Comparison of ENCODE assay signal across 8 cellular contexts in the genomic region with DNA sequence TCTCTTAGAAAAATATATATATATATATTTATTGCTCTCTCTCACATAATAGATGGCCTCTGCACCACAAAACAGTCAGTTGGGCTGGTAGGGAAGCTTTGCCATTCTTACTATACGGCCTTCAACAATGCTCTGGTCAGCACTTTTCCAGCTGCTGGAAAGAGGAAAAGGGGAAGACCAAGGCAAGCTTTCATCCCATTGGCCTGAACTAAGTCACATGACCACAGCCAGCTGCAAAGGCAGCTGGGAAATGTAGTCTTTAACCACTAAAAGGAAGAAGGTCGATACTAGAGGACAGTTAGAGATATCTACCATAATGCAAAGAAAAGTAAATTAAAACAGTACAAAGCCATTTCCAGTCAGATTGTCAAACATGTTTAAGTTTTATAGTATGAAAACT. TPM values are rescaled to one million over a fixed set of nuclear protein-coding genes. Genes with fewer than 3 reads are reported as not detected.
DNase-seq lines count a peak whose midpoint lies in the region; ATAC-seq, FAIRE-seq and TF ChIP-seq lines count a peak whose summit lies in the region.

No MANE protein-coding gene starts in this region.

- H3K4me3 ChIP-seq in HCT116 (replicated peaks in 1 of 2; ENCODE audit: low read depth in 1 of 2, low read length in 2 of 2) (no peak overlapping the region), transverse colon (no peak overlapping the region)

- H3K9ac ChIP-seq in HCT116 (ENCODE audit: low read length): no peak overlapping the region

- H3K4me1 ChIP-seq in HCT116 (ENCODE audit: control insufficient read depth in 1 of 2, insufficient read depth in 2 of 2, low read length in 2 of 2) (peaks cover 0 to 5% of the 10 kb centered on the region in 2 experiments; a peak in 1 of 4 replicates), transverse colon (no peaks in the 10 kb centered on the region)

- TF ChIP-seq EP300 in transverse colon (IDR thresholded peaks at IDR 0.05; ENCODE audit: low read depth): no peak

- H3K27ac ChIP-seq in HCT116 (ENCODE audit: low read depth, low read length) (no peak overlapping the region), transverse colon (no peak overlapping the region)

- peaks cover 6% of the 10 kb centered on the region for H3K27me3 ChIP-seq in HCT116 (ENCODE audit: insufficient read depth, low read length)
- no peaks in the 10 kb centered on the region for H3K27me3 ChIP-seq in transverse colon

- H3K9me2 ChIP-seq in HCT116 (ENCODE audit: insufficient read depth): no peaks in the 10 kb centered on the region

- no peaks in the 10 kb centered on the region for H3K9me3 ChIP-seq in HCT116 (ENCODE audit: control insufficient read depth in 1 of 2, insufficient read depth in 1 of 2, low read depth in 1 of 2, low read length in 2 of 2)
- H3K9me3 ChIP-seq in transverse colon: no peaks in the 10 kb centered on the region

- no peaks in the 10 kb centered on the region for H3K9me3 Mint-ChIP-seq in progenitor cell of endocrine pancreas (ENCODE audit: low read depth)

- peaks cover 1% of the 10 kb centered on the region for H3K36me3 Mint-ChIP-seq in progenitor cell of endocrine pancreas (ENCODE audit: insufficient read depth)

- H3K4me2 ChIP-seq in HCT116 (ENCODE audit: low read length): peak overlapping the region; percentile 12; the same call in 1 of the 2 replicates

- 38 to 56% methylated on average over 2 of the region's 2 CpGs for WGBS in transverse colon (ENCODE audit: low coverage in 1 of 2), 2 donors

- H3K79me2 ChIP-seq in HCT116 (ENCODE audit: insufficient read depth, low read length): no peaks in the 10 kb centered on the region

- in situ Hi-C loops in transverse colon (cut with MboI; ENCODE audit: low pct_ligation_motif_present in 1 of 4, low pct_unique_long_range_greater_than_20kb in 1 of 4, low sequenced_read_pairs in 3 of 4): no loop called here

- FAIRE-seq in frontal cortex (lab: Jason Lieb, UNC): no peak

- H3K27ac Mint-ChIP-seq in progenitor cell of endocrine pancreas: no peak overlapping the region

- TF ChIP-seq POLR2A in HCT116 (IDR thresholded peaks at IDR 0.05; ENCODE audit: borderline replicate concordance, extremely low read depth, insufficient read depth, insufficient read length): no peak
- no peak for TF ChIP-seq POLR2A in transverse colon (IDR thresholded peaks at IDR 0.05)

- H2AFZ ChIP-seq in HCT116 (ENCODE audit: low read depth, low read length, poor library complexity, severe bottlenecking): peak overlapping the region; percentile 75

- POLR2A ChIA-PET in HCT116 (lab: Charles Lee): no interaction called here

- no peaks in the 10 kb centered on the region for H3K4me1 Mint-ChIP-seq in progenitor cell of endocrine pancreas (ENCODE audit: low read depth)

- no peaks in the 10 kb centered on the region for H3K36me3 ChIP-seq in HCT116 (ENCODE audit: control insufficient read depth in 1 of 2, insufficient read depth in 2 of 2, low read length in 2 of 2)
- no peaks in the 10 kb centered on the region for H3K36me3 ChIP-seq in transverse colon

- peaks cover 3% of the 10 kb centered on the region for H3K27me3 Mint-ChIP-seq in progenitor cell of endocrine pancreas

- TF ChIP-seq CTCF in HCT116 (IDR thresholded peaks at IDR 0.05 in 2 of 3, conservative IDR thresholded peaks at IDR 0.05 in 1 of 3; ENCODE audit: borderline replicate concordance in 1 of 3, insufficient read depth in 1 of 3, low read depth in 2 of 3, low read length in 2 of 3) (no peak), transverse colon (IDR thresholded peaks at IDR 0.05) (no peak), progenitor cell of endocrine pancreas (IDR thresholded peaks at IDR 0.05; ENCODE audit: unreplicated experiment) (no peak)

- intact Hi-C loops in HCT116 (cut with micrococcal nuclease): no loop called here
- intact Hi-C loops in transverse colon (cut with DNase I; ENCODE audit: low total_unique reads): no loop called here

- RAD21 ChIA-PET in HCT116 (lab: Charles Lee; ENCODE audit: low non-redundant PET in 1 of 2, low total read pairs in 2 of 2, uncharacterized antibody in 2 of 2, unreplicated experiment in 2 of 2): no interaction called here

- DNase-seq in Ammon's horn (ENCODE audit: low spot score) (peak; percentile 69), HCT116 (ENCODE audit: low read depth, low spot score) (peak; percentile 77), SIG-M5 treated with dmso at 0.1 percent for 504 hours (lab: John Stamatoyannopoulos, UW; ENCODE audit: unreplicated experiment) (peak; percentile 43), frontal cortex (ENCODE audit: low spot score in 2 of 2) (peak; percentile 46 to 58), transverse colon (peak; percentile 12), NCI-H2107 treated with DMSO at 0.1 percent for 48 hours (lab: John Stamatoyannopoulos, UW; ENCODE audit: unreplicated experiment) (no peak), progenitor cell of endocrine pancreas (ENCODE audit: low spot score, unreplicated experiment) (no peak)

- no TSS peak for BruUV-seq in HCT116 (replicated peaks; lab: Mats Ljungman, UMichigan)

- CTCF ChIA-PET in HCT116 (lab: Charles Lee): interaction anchor here (0.9 to 1.6 kb wide), 2 partner anchors 36 to 152 kb away, joined by 3 to 4 read pairs; a partner anchor contains a TSS

- ATAC-seq in HCT116 (peak; percentile 97), HG03460 (IDR thresholded peaks at IDR 0.05; ENCODE audit: unreplicated experiment) (no peak)

- no peaks in the 10 kb centered on the region for H4K20me1 ChIP-seq in HCT116 (ENCODE audit: insufficient read depth)

- H3K4me3 Mint-ChIP-seq in progenitor cell of endocrine pancreas (ENCODE audit: low read depth): no peak overlapping the region

- no peak for TF ChIP-seq RAD21 in HCT116 (IDR thresholded peaks at IDR 0.05; ENCODE audit: low read depth)

TF ChIP-seq in HCT116, 20 proteins besides CTCF, POLR2A, EP300 and RAD21:
- TF ChIP-seq YY1 (IDR thresholded peaks at IDR 0.05; ENCODE audit: extremely low read depth, insufficient replicate concordance, low read depth, low read length): no peak
- TF ChIP-seq SP1 (IDR thresholded peaks at IDR 0.05; ENCODE audit: low read depth): peak; percentile 35; the same call in 1 of the 2 replicates
- peak; percentile 64 for TF ChIP-seq ELF1 (IDR thresholded peaks at IDR 0.05; ENCODE audit: borderline replicate concordance, low read depth)
- no peak for TF ChIP-seq SIN3A (IDR thresholded peaks at IDR 0.05; ENCODE audit: low read depth)

RNA-seq across cellular contexts. Expression of a gene that starts 58.4 kb away (rescaled TPM):
- total RNA-seq in HCT116 (2021; ENCODE audit: unreplicated experiment) (41.4 TPM), frontal cortex (48.9 TPM), transverse colon (1 to 10 TPM; 1.6 to 8.6 (median 7.8) TPM), progenitor cell of endocrine pancreas (128 and 143 TPM in 2 replicates)
- polyA plus RNA-seq in HCT116 (2012): 33.9 and 38.8 TPM in 2 replicates

Comparison
In these comparisons a context has a peak if more than half of its experiments do, and no peak if none do; other contexts are left out.
1. DNase-seq: peak in Ammon's horn (single experiment), HCT116 (single experiment), SIG-M5 treated with dmso at 0.1 percent for 504 hours (single experiment), frontal cortex (2 of 2) and transverse colon (single experiment); none in NCI-H2107 treated with DMSO at 0.1 percent for 48 hours (single experiment) and progenitor cell of endocrine pancreas (single experiment).